8 cellular contexts compared by ENCODE assay signal in genomic region chr2:55175254-55176093, GRCh38. TPM values are rescaled to one million over a fixed set of nuclear protein-coding genes. Genes with fewer than 3 reads are reported as not detected.
DNase-seq lines count a peak whose midpoint lies in the region; ATAC-seq, FAIRE-seq and TF ChIP-seq lines count a peak whose summit lies in the region.

No MANE protein-coding gene starts in this region.

- ATAC-seq in activated T-cell treated with anti-CD3 and anti-CD28 coated beads, Interleukin-2, amount 50 U/mL, for 72 hours (replicated peaks in 1 of 2): peak; percentile 64 to 69
- ATAC-seq in HG02938 (IDR thresholded peaks at IDR 0.05; ENCODE audit: unreplicated experiment) (peak; percentile 58), body of pancreas (peak; percentile 95)

- H3K9me3 ChIP-seq in body of pancreas (no peaks in the 10 kb centered on the region), keratinocyte (ENCODE audit: control insufficient read depth, low read depth, low read length) (no peaks in the 10 kb centered on the region)

- H3K4me1 ChIP-seq in body of pancreas: peaks cover 10% of the 10 kb centered on the region
- H3K4me1 ChIP-seq in keratinocyte (ENCODE audit: control insufficient read depth, extremely low read depth, insufficient read depth, low read length): peaks cover 5% of the 10 kb centered on the region

- peak overlapping the region; percentile 60 for H3K27ac Mint-ChIP-seq in activated T-cell treated with anti-CD3 and anti-CD28 coated beads, Interleukin-2, amount 50 U/mL, for 72 hours
- H3K27ac Mint-ChIP-seq in type B pancreatic cell: no peak overlapping the region

- TF ChIP-seq POLR2A in body of pancreas (IDR thresholded peaks at IDR 0.05): no peak

- intact Hi-C loops in body of pancreas (cut with DNase I) (loop anchor here (10.0 kb wide), 1 partner anchor 281 kb away; no protein-coding TSS in a partner anchor), posterior cingulate gyrus (cut with DNase I) (loop anchor here (2.0 kb wide), 1 partner anchor 161 kb away; no protein-coding TSS in a partner anchor)

- H3K27ac ChIP-seq in body of pancreas: no peak overlapping the region
- H3K27ac ChIP-seq in keratinocyte (ENCODE audit: control insufficient read depth, insufficient read depth, low read length): no peak overlapping the region

- no peak overlapping the region for H3K4me3 ChIP-seq in body of pancreas
- no peak overlapping the region for H3K4me3 ChIP-seq in keratinocyte (ENCODE audit: control insufficient read depth in 2 of 3, extremely low read depth in 1 of 3, insufficient read depth in 2 of 3, low read depth in 1 of 3, low read length in 3 of 3)

- no peaks in the 10 kb centered on the region for H4K20me1 ChIP-seq in keratinocyte (ENCODE audit: control insufficient read depth, extremely low read depth, insufficient read depth, low read length)

- no peaks in the 10 kb centered on the region for H3K9me3 Mint-ChIP-seq in activated T-cell treated with anti-CD3 and anti-CD28 coated beads, Interleukin-2, amount 50 U/mL, for 72 hours
- no peaks in the 10 kb centered on the region for H3K9me3 Mint-ChIP-seq in type B pancreatic cell

- H3K9me1 ChIP-seq in keratinocyte (ENCODE audit: control insufficient read depth, extremely low read depth, insufficient read depth, low read length): no peaks in the 10 kb centered on the region

- dilution Hi-C loops in keratinocyte (cut with MboI; ENCODE audit: extremely low pct_ligation_motif_present, low sequenced_read_pairs): no loop called here

- peaks cover 6% of the 10 kb centered on the region for H3K4me1 Mint-ChIP-seq in activated T-cell treated with anti-CD3 and anti-CD28 coated beads, Interleukin-2, amount 50 U/mL, for 72 hours (ENCODE audit: low read depth)
- no peaks in the 10 kb centered on the region for H3K4me1 Mint-ChIP-seq in type B pancreatic cell (ENCODE audit: unreplicated experiment)

- H3K79me2 ChIP-seq in keratinocyte (ENCODE audit: control insufficient read depth, insufficient read depth, low read length): no peaks in the 10 kb centered on the region

- 4 to 5% methylated on average over 5 of the region's 5 CpGs for WGBS in body of pancreas, 2 donors

- no peak for DNase-seq in activated T-cell treated with anti-CD3 and anti-CD28 coated beads, Interleukin-2, amount 50 U/mL, for 72 hours
- DNase-seq in activated T-cell treated with anti-CD3 and anti-CD28 coated beads, Interleukin-2, amount 50 U/mL, for 1 hour: no peak
- DNase-seq in NCI-H510A (lab: John Stamatoyannopoulos, UW) (peak; percentile 46), body of pancreas (no peak), keratinocyte (ENCODE audit: low read depth, low spot score) (peak; percentile 32), type B pancreatic cell (ENCODE audit: extremely low spot score, unreplicated experiment) (no peak), posterior cingulate gyrus (no peak)

- H3K4me3 Mint-ChIP-seq in activated T-cell treated with anti-CD3 and anti-CD28 coated beads, Interleukin-2, amount 50 U/mL, for 72 hours: no peak overlapping the region
- H3K4me3 Mint-ChIP-seq in type B pancreatic cell: no peak overlapping the region

- H3K27me3 Mint-ChIP-seq in activated T-cell treated with anti-CD3 and anti-CD28 coated beads, Interleukin-2, amount 50 U/mL, for 72 hours (ENCODE audit: low read depth): no peaks in the 10 kb centered on the region
- H3K27me3 Mint-ChIP-seq in type B pancreatic cell: no peaks in the 10 kb centered on the region

- H3K36me3 ChIP-seq in body of pancreas (replicated peaks in 1 of 2; ENCODE audit: insufficient read depth in 1 of 2, low read depth in 2 of 2) (no peaks in the 10 kb centered on the region), keratinocyte (ENCODE audit: control insufficient read depth in 2 of 2, extremely low read depth in 1 of 2, insufficient read depth in 2 of 2, low read length in 2 of 2) (no peaks in the 10 kb centered on the region)

- TF ChIP-seq CTCF in body of pancreas (IDR thresholded peaks at IDR 0.05) (peak in 6 of 7 experiments; percentile 34 to 85 (median 74)), keratinocyte (optimal IDR thresholded peaks at IDR 0.05 in 1 of 3, IDR thresholded peaks at IDR 0.05 in 1 of 3, conservative IDR thresholded peaks at IDR 0.05 in 1 of 3; ENCODE audit: extremely low read depth in 1 of 3, insufficient read depth in 2 of 3, low read length in 3 of 3) (peak in 2 of 3 experiments; percentile 42 to 63), type B pancreatic cell (conservative IDR thresholded peaks at IDR 0.05) (peak; percentile 76)

- H3K9ac ChIP-seq in keratinocyte (ENCODE audit: control insufficient read depth, extremely low read depth, insufficient read depth, low read length): no peak overlapping the region

- FAIRE-seq in keratinocyte (lab: Jason Lieb, UNC): peak; percentile 56

- H3K36me3 Mint-ChIP-seq in activated T-cell treated with anti-CD3 and anti-CD28 coated beads, Interleukin-2, amount 50 U/mL, for 72 hours (ENCODE audit: insufficient read depth in 2 of 2): no peaks in the 10 kb centered on the region
- no peaks in the 10 kb centered on the region for H3K36me3 Mint-ChIP-seq in type B pancreatic cell

- H3K27me3 ChIP-seq in body of pancreas (no peaks in the 10 kb centered on the region), keratinocyte (ENCODE audit: control insufficient read depth, extremely low read depth, insufficient read depth, low read length) (no peaks in the 10 kb centered on the region)

- H3K4me2 ChIP-seq in keratinocyte (ENCODE audit: control insufficient read depth, extremely low read depth, insufficient read depth, low read depth, low read length): peak overlapping the region; percentile 34

- no peak overlapping the region for H2AFZ ChIP-seq in keratinocyte (ENCODE audit: control insufficient read depth, low read length)

RNA-seq across cellular contexts. Expression of gene CLHC1, which starts 56.6 kb away (rescaled TPM):
- 10 to 100 TPM; 12.3 to 15.5 TPM for total RNA-seq in activated T-cell treated with anti-CD3 and anti-CD28 coated beads, Interleukin-2, amount 50 U/mL, for 72 hours
- 10 to 100 TPM in 1 of 2 donors, 1 to 10 TPM in 1; 3.3 to 19.7 TPM for total RNA-seq in body of pancreas
- 3.1 to 15.2 TPM (median 10.6 TPM) in 3 replicates for polyA plus RNA-seq in keratinocyte
- 10.9 TPM for polyA plus RNA-seq in keratinocyte (2011; ENCODE audit: low read depth)
- polyA plus RNA-seq in keratinocyte (2011; cell fraction: cytosol; rRNA removed): 3.2 and 5.4 TPM in 2 replicates
- 20.1 and 28.8 TPM in 2 replicates for polyA plus RNA-seq in keratinocyte (2011; cell fraction: nucleus; rRNA removed)
- polyA plus RNA-seq in keratinocyte (2012; ENCODE audit: low replicate concordance): 4.1 and 9.1 TPM in 2 replicates
- 6.8 to 13.3 TPM in 2 of 3 replicates, not detected in the other for polyA minus RNA-seq in keratinocyte
- polyA minus RNA-seq in keratinocyte (2011; cell fraction: cytosol; rRNA and poly(A)+ RNA removed): not detected
- 14.6 and 30.7 TPM in 2 replicates for polyA minus RNA-seq in keratinocyte (2011; cell fraction: nucleus; rRNA and poly(A)+ RNA removed)
- 13.9 and 25.0 TPM in 2 replicates for total RNA-seq in type B pancreatic cell (ENCODE audit: low replicate concordance)

RNA-seq across cellular contexts. Expression of gene RPS27A, which starts 57.0 kb away (rescaled TPM):
- 1,000 to 10,000 TPM; 1,242 to 1,391 TPM for total RNA-seq in activated T-cell treated with anti-CD3 and anti-CD28 coated beads, Interleukin-2, amount 50 U/mL, for 72 hours
- total RNA-seq in body of pancreas: 100 to 1,000 TPM; 489 to 703 TPM
- 1,786 to 2,341 TPM (median 2,021 TPM) in 3 replicates for polyA plus RNA-seq in keratinocyte
- polyA plus RNA-seq in keratinocyte (2011; ENCODE audit: low read depth): 2,541 TPM
- polyA plus RNA-seq in keratinocyte (2011; cell fraction: cytosol; rRNA removed): 2,266 and 2,285 TPM in 2 replicates
- 484 and 681 TPM in 2 replicates for polyA plus RNA-seq in keratinocyte (2011; cell fraction: nucleus; rRNA removed)
- polyA plus RNA-seq in keratinocyte (2012; ENCODE audit: low replicate concordance): 1,996 and 2,014 TPM in 2 replicates
- 38.4 to 450 TPM (median 274 TPM) in 3 replicates for polyA minus RNA-seq in keratinocyte
- polyA minus RNA-seq in keratinocyte (2011; cell fraction: cytosol; rRNA and poly(A)+ RNA removed): 363 TPM
- 71.5 and 116 TPM in 2 replicates for polyA minus RNA-seq in keratinocyte (2011; cell fraction: nucleus; rRNA and poly(A)+ RNA removed)
- 951 and 977 TPM in 2 replicates for total RNA-seq in type B pancreatic cell (ENCODE audit: low replicate concordance)

Comparison
In these comparisons a context has a peak if more than half of its experiments do, and no peak if none do; other contexts are left out.
1. DNase-seq: peak in NCI-H510A (single experiment) and keratinocyte (single experiment); none in activated T-cell treated with anti-CD3 and anti-CD28 coated beads, Interleukin-2, amount 50 U/mL, for 72 hours (0 of 2), activated T-cell treated with anti-CD3 and anti-CD28 coated beads, Interleukin-2, amount 50 U/mL, for 1 hour (single experiment), body of pancreas (0 of 4), type B pancreatic cell (single experiment) and posterior cingulate gyrus (0 of 10).
2. Peak in every context shown above with its lines, with median percentiles within 50 percentile points of each other: ATAC-seq and CTCF ChIP-seq.